Comparison of ENCODE assay signal across 8 cellular contexts in genomic region chr16:18800674-18801196, GRCh38. TPM values are rescaled to one million over a fixed set of nuclear protein-coding genes. Genes with fewer than 3 reads are reported as not detected.
A peak's percentile ranks its signal among the peaks of the same experiment; 100 is the strongest.
DNase-seq lines count a peak whose midpoint lies in the region; ATAC-seq and TF ChIP-seq lines count a peak whose summit lies in the region.

No MANE protein-coding gene starts in this region.

- DNase-seq in BJ (ENCODE audit: low read depth) = no peak
- peak; percentile 47 to 52 for DNase-seq in SJSA1 (ENCODE audit: low read depth in 1 of 2, low spot score in 2 of 2)
- peak; percentile 24 for DNase-seq in fibroblast of mammary gland (ENCODE audit: low read depth)
- DNase-seq in omental fat pad (ENCODE audit: low spot score) = peak; percentile 32
- no peak for DNase-seq in NCI-H2029 treated with DMSO at 0.1 percent for 48 hours (lab: John Stamatoyannopoulos, UW)
- no peak for DNase-seq in epidermal melanocyte (ENCODE audit: insufficient read length, low spot score)

- peak overlapping the region; percentile 86 for H3K27ac ChIP-seq in SJSA1

- POLR2A ChIA-PET in BJ (lab: Charles Lee) = interaction anchor here (1.8 to 3.3 kb wide), 2 partner anchors 11 to 12 kb away, joined by 15 to 31 read pairs; partner anchors contain the start of gene RPS15A

- peak overlapping the region; percentile 93 for H3K4me3 ChIP-seq in BJ (ENCODE audit: low read depth, low read length)
- peak overlapping the region; percentile 82 for H3K4me3 ChIP-seq in SJSA1
- peak overlapping the region; percentile 92 for H3K4me3 ChIP-seq in fibroblast of mammary gland (ENCODE audit: control insufficient read depth, low read depth, low read length)

- TF ChIP-seq CTCF in BJ (IDR thresholded peaks at IDR 0.05; ENCODE audit: insufficient read depth, low read depth, low read length) (no peak), fibroblast of mammary gland (conservative IDR thresholded peaks at IDR 0.05; ENCODE audit: control insufficient read depth, insufficient read depth, low read depth, low read length) (no peak), omental fat pad (IDR thresholded peaks at IDR 0.05) (no peak)

- H3K27me3 ChIP-seq in BJ (ENCODE audit: control insufficient read depth, insufficient read depth, low read length) = no peaks in the 10 kb centered on the region
- H3K27me3 ChIP-seq in SJSA1 (replicated peaks) = no peaks in the 10 kb centered on the region

- H3K9me3 ChIP-seq in SJSA1 (replicated peaks) = no peaks in the 10 kb centered on the region

- H3K4me1 ChIP-seq in SJSA1 (replicated peaks) = peaks cover 52% of the 10 kb centered on the region

- CTCF ChIA-PET in BJ (lab: Yijun Ruan, JAX) = interaction anchor here (0.6 to 3.4 kb wide), 17 partner anchors 10 to 746 kb away, joined by 3 to 44 read pairs (median 5); partner anchors contain the start of gene RPS15A

- H3K36me3 ChIP-seq in BJ (ENCODE audit: control insufficient read depth, insufficient read depth, low read length) (no peaks in the 10 kb centered on the region), SJSA1 (peaks cover 64% of the 10 kb centered on the region)

- ATAC-seq in GM21515 (IDR thresholded peaks at IDR 0.05; ENCODE audit: unreplicated experiment) (peak; percentile 30), omental fat pad (ENCODE audit: low FRiP score) (peak; percentile 35), GM18519 (IDR thresholded peaks at IDR 0.05; ENCODE audit: low FRiP score, unreplicated experiment) (no peak)

RNA-seq across cellular contexts. Expression of gene ARL6IP1, which starts 0.6 kb away (rescaled TPM):
- 178 and 258 TPM in 2 replicates for polyA plus RNA-seq in BJ (2011; rRNA removed)
- polyA minus RNA-seq in BJ (2011; rRNA and poly(A)+ RNA removed) = 214 and 260 TPM in 2 replicates
- 614 and 942 TPM in 2 replicates for total RNA-seq in SJSA1 (2014; rRNA removed; shearing (Covaris generic))
- 100 to 1,000 TPM; 267 to 358 (median 282) TPM for total RNA-seq in omental fat pad

RNA-seq across cellular contexts. Expression of gene RPS15A, which starts 10.6 kb away (rescaled TPM):
- polyA plus RNA-seq in BJ (2011; rRNA removed) = 2,792 and 4,325 TPM in 2 replicates
- polyA minus RNA-seq in BJ (2011; rRNA and poly(A)+ RNA removed) = 240 and 255 TPM in 2 replicates
- total RNA-seq in SJSA1 (2014; rRNA removed; shearing (Covaris generic)) = 1,455 and 2,575 TPM in 2 replicates
- total RNA-seq in omental fat pad = 1,000 to 10,000 TPM; 1,581 to 2,943 (median 2,001) TPM

Comparison
In these comparisons a context has a peak if more than half of its experiments do, and no peak if none do; other contexts are left out.
1. DNase-seq: peak in SJSA1 (2 of 2), fibroblast of mammary gland (single experiment) and omental fat pad (single experiment); none in BJ (single experiment), NCI-H2029 treated with DMSO at 0.1 percent for 48 hours (single experiment) and epidermal melanocyte (single experiment).
2. Peak in every context shown above with its lines, with median percentiles within 50 percentile points of each other: H3K4me3 ChIP-seq.